In genomic region chrX:43106009-43106408, GRCh38 we compare ENCODE assay signal across 22 cellular contexts.
DNase-seq lines count a peak whose midpoint lies in the region; ATAC-seq and TF ChIP-seq lines count a peak whose summit lies in the region.
"Had no signal": no experiment of that assay in that cellular context is flagged by ENCODE, and none has a peak within 500 bp of the region (broad histone marks: within the 10 kb centered on the region; RNA-seq: fewer than 3 reads in every experiment).

No MANE protein-coding gene starts in this region.

- H3K4me1 ChIP-seq in CD8-positive, alpha-beta T cell (ENCODE audit: insufficient read depth, low read length) = peaks cover 5% of the 10 kb centered on the region
- H3K4me1 ChIP-seq in neural progenitor cell = no peaks in the 10 kb centered on the region
- no peaks in the 10 kb centered on the region for H3K4me1 ChIP-seq in mucosa of descending colon (ENCODE audit: low read depth)

- CTCF ChIA-PET in activated naive CD4-positive, alpha-beta T cell treated with anti-CD3 and anti-CD28 coated beads for 36 hours (lab: Charles Lee) = no interaction called here
- CTCF ChIA-PET in activated naive CD4-positive, alpha-beta T cell treated with anti-CD3 and anti-CD28 coated beads, Interleukin-2, amount 10 ng/mL, durations not matched to agents 7 days and 5 days (lab: Charles Lee) = no interaction called here
- CTCF ChIA-PET in CD8-positive, alpha-beta T cell (lab: Charles Lee) = no interaction called here
- CTCF ChIA-PET in T-cell (lab: Charles Lee) = no interaction called here

- POLR2A ChIA-PET in CD8-positive, alpha-beta T cell (lab: Charles Lee) = no interaction called here
- POLR2A ChIA-PET in T-cell (lab: Charles Lee) = interaction anchor here in 1 of 2 donors (0.7 kb wide), 1 partner anchor 45 kb away, joined by 3 read pairs; no protein-coding TSS in a partner anchor

- H3K27me3 ChIP-seq in CD8-positive, alpha-beta T cell (ENCODE audit: insufficient read depth, low read length) = no peaks in the 10 kb centered on the region
- H3K27me3 ChIP-seq in neural progenitor cell = no peaks in the 10 kb centered on the region

- no peaks in the 10 kb centered on the region for H3K79me2 ChIP-seq in neural progenitor cell (ENCODE audit: low read depth)

- peak overlapping the region; percentile 64 for H2AFZ ChIP-seq in neural progenitor cell (replicated peaks)

- DNase-seq in activated naive CD4-positive, alpha-beta T cell treated with anti-CD3 and anti-CD28 coated beads for 36 hours = no peak
- DNase-seq in activated naive CD4-positive, alpha-beta T cell treated with anti-CD3 and anti-CD28 coated beads, Interleukin-2, amount 10 ng/mL, durations not matched to agents 7 days and 5 days = no peak
- no peak for DNase-seq in CD8-positive, alpha-beta T cell
- DNase-seq in T-cell = no peak
- no peak for DNase-seq in neural progenitor cell (ENCODE audit: low spot score)
- no peak for DNase-seq in mucosa of descending colon
- DNase-seq: ACHN; C1 segment of cervical spinal cord; COR-L47; DMS 273 treated with DMSO at 0.1 percent for 48 hours; DND-41; KG1; MV-4-11; NCI-H1694 treated with DMSO at 0.1 percent for 48 hours; NCI-H2107; NCI-H510A; NCI-H748 treated with DMSO at 0.1 percent for 48 hours; NK-92 treated with Interleukin-12 subunit alpha and Interleukin-12 subunit beta, amount 100 ng/mL, for 24 hours; OCI-M1; SHP77 had no signal

- H4K20me1 ChIP-seq in neural progenitor cell (ENCODE audit: low read depth) = no peaks in the 10 kb centered on the region

- H3K27ac ChIP-seq in CD8-positive, alpha-beta T cell (ENCODE audit: low read depth, low read length) = no peak overlapping the region
- H3K27ac ChIP-seq in neural progenitor cell = no peak overlapping the region

- H3K4me1 Mint-ChIP-seq in activated naive CD4-positive, alpha-beta T cell treated with anti-CD3 and anti-CD28 coated beads for 36 hours (ENCODE audit: low read depth) = peaks cover 10% of the 10 kb centered on the region
- peaks cover 9% of the 10 kb centered on the region for H3K4me1 Mint-ChIP-seq in activated naive CD4-positive, alpha-beta T cell treated with anti-CD3 and anti-CD28 coated beads, Interleukin-2, amount 10 ng/mL, durations not matched to agents 7 days and 5 days
- H3K4me1 Mint-ChIP-seq in CD8-positive, alpha-beta T cell (ENCODE audit: low read depth) = peaks cover 11% of the 10 kb centered on the region
- H3K4me1 Mint-ChIP-seq in T-cell (peaks cover 10 to 14% (median 12%) of the 10 kb centered on the region in 3 donors), neural progenitor cell (no peaks in the 10 kb centered on the region)

- H3K27me3 Mint-ChIP-seq in activated naive CD4-positive, alpha-beta T cell treated with anti-CD3 and anti-CD28 coated beads for 36 hours (ENCODE audit: low read depth) = no peaks in the 10 kb centered on the region
- no peaks in the 10 kb centered on the region for H3K27me3 Mint-ChIP-seq in activated naive CD4-positive, alpha-beta T cell treated with anti-CD3 and anti-CD28 coated beads, Interleukin-2, amount 10 ng/mL, durations not matched to agents 7 days and 5 days
- no peaks in the 10 kb centered on the region for H3K27me3 Mint-ChIP-seq in CD8-positive, alpha-beta T cell (ENCODE audit: low read depth)
- H3K27me3 Mint-ChIP-seq in T-cell = peaks cover 0 to 7% of the 10 kb centered on the region in 2 donors
- no peaks in the 10 kb centered on the region for H3K27me3 Mint-ChIP-seq in neural progenitor cell (ENCODE audit: insufficient read depth, low read depth)

- H3K4me3 Mint-ChIP-seq in activated naive CD4-positive, alpha-beta T cell treated with anti-CD3 and anti-CD28 coated beads for 36 hours = peak overlapping the region; percentile 32
- H3K4me3 Mint-ChIP-seq in activated naive CD4-positive, alpha-beta T cell treated with anti-CD3 and anti-CD28 coated beads, Interleukin-2, amount 10 ng/mL, durations not matched to agents 7 days and 5 days = no peak overlapping the region
- H3K4me3 Mint-ChIP-seq in CD8-positive, alpha-beta T cell = peak overlapping the region; percentile 55
- H3K4me3 Mint-ChIP-seq in T-cell (peak overlapping the region in 2 of 3 donors; percentile 23 to 39), neural progenitor cell (no peak overlapping the region)

- no peak for ATAC-seq in CD8-positive, alpha-beta T cell
- ATAC-seq in T-cell (replicated peaks in 1 of 4) = peak; percentile 37 to 69 (median 62)
- ATAC-seq in HG03521 (IDR thresholded peaks at IDR 0.05; ENCODE audit: unreplicated experiment) = no peak
- no peak for ATAC-seq in mucosa of descending colon
- ATAC-seq: HepG2 had no signal

- no peaks in the 10 kb centered on the region for H3K36me3 Mint-ChIP-seq in activated naive CD4-positive, alpha-beta T cell treated with anti-CD3 and anti-CD28 coated beads for 36 hours (ENCODE audit: low read depth)
- H3K36me3 Mint-ChIP-seq in activated naive CD4-positive, alpha-beta T cell treated with anti-CD3 and anti-CD28 coated beads, Interleukin-2, amount 10 ng/mL, durations not matched to agents 7 days and 5 days = no peaks in the 10 kb centered on the region
- H3K36me3 Mint-ChIP-seq in CD8-positive, alpha-beta T cell = no peaks in the 10 kb centered on the region
- H3K36me3 Mint-ChIP-seq in T-cell (no peaks in the 10 kb centered on the region), neural progenitor cell (no peaks in the 10 kb centered on the region)

- no peak overlapping the region for H3K4me2 ChIP-seq in neural progenitor cell

- no peaks in the 10 kb centered on the region for H3K9me3 Mint-ChIP-seq in activated naive CD4-positive, alpha-beta T cell treated with anti-CD3 and anti-CD28 coated beads for 36 hours
- H3K9me3 Mint-ChIP-seq in activated naive CD4-positive, alpha-beta T cell treated with anti-CD3 and anti-CD28 coated beads, Interleukin-2, amount 10 ng/mL, durations not matched to agents 7 days and 5 days = no peaks in the 10 kb centered on the region
- no peaks in the 10 kb centered on the region for H3K9me3 Mint-ChIP-seq in CD8-positive, alpha-beta T cell
- H3K9me3 Mint-ChIP-seq in T-cell = no peaks in the 10 kb centered on the region
- H3K9me3 Mint-ChIP-seq in neural progenitor cell = no peaks in the 10 kb centered on the region

- H3K4me3 ChIP-seq in CD8-positive, alpha-beta T cell (ENCODE audit: low read depth, low read length) = no peak overlapping the region
- H3K4me3 ChIP-seq in neural progenitor cell (no peak overlapping the region), mucosa of descending colon (no peak overlapping the region)

- no peaks in the 10 kb centered on the region for H3K36me3 ChIP-seq in CD8-positive, alpha-beta T cell (ENCODE audit: insufficient read depth, low read length)
- H3K36me3 ChIP-seq in neural progenitor cell = no peaks in the 10 kb centered on the region
- H3K36me3 ChIP-seq in mucosa of descending colon (ENCODE audit: low read depth) = no peaks in the 10 kb centered on the region

- H3K9me3 ChIP-seq in CD8-positive, alpha-beta T cell (ENCODE audit: low read length) = no peaks in the 10 kb centered on the region
- H3K9me3 ChIP-seq in neural progenitor cell (ENCODE audit: low read depth) = no peaks in the 10 kb centered on the region
- no peaks in the 10 kb centered on the region for H3K9me3 ChIP-seq in mucosa of descending colon

- TF ChIP-seq CTCF in CD8-positive, alpha-beta T cell (IDR thresholded peaks at IDR 0.05) = no peak
- TF ChIP-seq CTCF in neural progenitor cell (IDR thresholded peaks at IDR 0.05) (no peak), mucosa of descending colon (IDR thresholded peaks at IDR 0.05) (no peak)

- intact Hi-C loops in activated naive CD4-positive, alpha-beta T cell treated with anti-CD3 and anti-CD28 coated beads for 36 hours (cut with micrococcal nuclease) = no loop called here
- intact Hi-C loops in CD8-positive, alpha-beta T cell (cut with DNase I, micrococcal nuclease) = no loop called here
- intact Hi-C loops in mucosa of descending colon (cut with DNase I, micrococcal nuclease) = no loop called here

- H3K27ac Mint-ChIP-seq in activated naive CD4-positive, alpha-beta T cell treated with anti-CD3 and anti-CD28 coated beads for 36 hours = peak overlapping the region; percentile 30
- H3K27ac Mint-ChIP-seq in activated naive CD4-positive, alpha-beta T cell treated with anti-CD3 and anti-CD28 coated beads, Interleukin-2, amount 10 ng/mL, durations not matched to agents 7 days and 5 days = no peak overlapping the region
- peak overlapping the region; percentile 86 for H3K27ac Mint-ChIP-seq in CD8-positive, alpha-beta T cell
- H3K27ac Mint-ChIP-seq in T-cell (peak overlapping the region; percentile 76 to 83), neural progenitor cell (no peak overlapping the region)

- H3F3A ChIP-seq in neural progenitor cell (ENCODE audit: low read depth) = no peaks in the 10 kb centered on the region

- H3K9ac ChIP-seq in neural progenitor cell = no peak overlapping the region

Comparison
In these comparisons a context has a peak if more than half of its experiments do, and no peak if none do; other contexts are left out.
1. H3K27ac Mint-ChIP-seq: peak in activated naive CD4-positive, alpha-beta T cell treated with anti-CD3 and anti-CD28 coated beads for 36 hours (single experiment), CD8-positive, alpha-beta T cell (single experiment) and T-cell (2 of 2); none in activated naive CD4-positive, alpha-beta T cell treated with anti-CD3 and anti-CD28 coated beads, Interleukin-2, amount 10 ng/mL, durations not matched to agents 7 days and 5 days (single experiment) and neural progenitor cell (single experiment).
2. H3K4me3 Mint-ChIP-seq: peak in activated naive CD4-positive, alpha-beta T cell treated with anti-CD3 and anti-CD28 coated beads for 36 hours (single experiment), CD8-positive, alpha-beta T cell (single experiment) and T-cell (2 of 3); none in activated naive CD4-positive, alpha-beta T cell treated with anti-CD3 and anti-CD28 coated beads, Interleukin-2, amount 10 ng/mL, durations not matched to agents 7 days and 5 days (single experiment) and neural progenitor cell (single experiment).
3. ATAC-seq: peak in T-cell (4 of 4); none in CD8-positive, alpha-beta T cell (single experiment), HG03521 (single experiment) and mucosa of descending colon (single experiment).